Comparison of ENCODE assay signal across 32 cellular contexts in the genomic region with DNA sequence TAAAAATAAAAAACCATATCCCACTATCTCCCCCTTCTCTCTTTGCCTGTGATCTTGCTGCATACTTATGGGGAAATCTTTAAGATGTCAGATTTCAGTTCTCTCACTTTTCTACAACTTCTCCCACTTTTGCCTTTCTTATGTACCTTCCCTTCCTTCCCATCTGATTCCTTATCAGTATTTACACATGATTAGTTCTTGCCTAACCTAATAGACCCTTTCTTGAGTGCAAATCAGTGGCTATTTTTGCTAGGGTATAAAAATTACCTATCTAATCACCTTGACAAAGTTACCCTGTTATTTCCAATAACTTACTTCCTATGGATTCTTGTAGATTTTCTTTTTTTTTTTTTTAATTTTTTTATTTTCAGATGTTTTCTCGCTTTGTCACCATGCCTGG.
"Had no signal": no experiment of that assay in that cellular context is flagged by ENCODE, and none has a peak within 500 bp of the region (broad histone marks: within the 10 kb centered on the region; RNA-seq: fewer than 3 reads in every experiment).

No MANE protein-coding gene starts in this region.

- H3K27me3 ChIP-seq: adrenal gland, body of pancreas, breast epithelium, cardiac muscle cell, colonic mucosa had no signal

- DNase-seq: activated CD4-positive, alpha-beta memory T cell treated with anti-CD3 and anti-CD28 coated beads, Interleukin-2, amount 10 ng/mL, durations not matched to agents 7 days and 5 days; activated CD4-positive, alpha-beta T cell treated with anti-CD3 and anti-CD28 coated beads for 1 hour; activated CD4-positive, alpha-beta T cell treated with anti-CD3 and anti-CD28 coated beads for 4 hours; activated CD4-positive, alpha-beta T cell treated with anti-CD3 and anti-CD28 coated beads, Interleukin-2, amount 10 ng/mL, durations not matched to agents 7 days and 5 days; activated CD4-positive, alpha-beta T cell treated with anti-CD3 and anti-CD28 coated beads, Interleukin-2, amount 50 U/mL, for 4 hours; activated CD4-positive, CD25-positive, alpha-beta regulatory T cell; activated CD8-positive, alpha-beta memory T cell treated with anti-CD3 and anti-CD28 coated beads, Interleukin-2, amount 50 U/mL, for 48 hours; activated gamma-delta T cell; activated naive CD4-positive, alpha-beta T cell; activated naive CD4-positive, alpha-beta T cell treated with anti-CD3 and anti-CD28 coated beads, Interleukin-2, amount 10 ng/mL, durations not matched to agents 7 days and 5 days; activated naive CD8-positive, alpha-beta T cell treated with anti-CD3 and anti-CD28 coated beads for 36 hours; activated naive CD8-positive, alpha-beta T cell treated with anti-CD3 and anti-CD28 coated beads, Interleukin-2, amount 50 U/mL, for 24 hours; activated T-cell treated with anti-CD3 and anti-CD28 coated beads for 4 hours; activated T-cell treated with anti-CD3 and anti-CD28 coated beads, Interleukin-2, amount 50 U/mL, for 24 hours; activated T-cell treated with anti-CD3 and anti-CD28 coated beads, Interleukin-2, amount 50 U/mL, for 72 hours; adrenal gland; amygdala; aorta; body of pancreas; central memory CD4-positive, alpha-beta T cell; cerebellar nuclear complex; colonic mucosa; effector CD8-positive, alpha-beta T cell; endodermal cell; foreskin fibroblast; head of caudate nucleus; SW 1271; T-cell had no signal

- H3K27ac Mint-ChIP-seq: activated CD4-positive, alpha-beta memory T cell treated with anti-CD3 and anti-CD28 coated beads, Interleukin-2, amount 10 ng/mL, durations not matched to agents 7 days and 5 days; activated CD4-positive, alpha-beta T cell treated with anti-CD3 and anti-CD28 coated beads, Interleukin-2, amount 10 ng/mL, durations not matched to agents 7 days and 5 days; activated naive CD4-positive, alpha-beta T cell treated with anti-CD3 and anti-CD28 coated beads, Interleukin-2, amount 10 ng/mL, durations not matched to agents 7 days and 5 days; activated naive CD8-positive, alpha-beta T cell treated with anti-CD3 and anti-CD28 coated beads for 36 hours; activated T-cell treated with anti-CD3 and anti-CD28 coated beads, Interleukin-2, amount 50 U/mL, for 24 hours; activated T-cell treated with anti-CD3 and anti-CD28 coated beads, Interleukin-2, amount 50 U/mL, for 72 hours; endodermal cell; T-cell; T-helper 1 cell treated with Interleukin-12 subunit alpha and Interleukin-12 subunit beta and Interleukin-4 antibody, amounts not matched to agents 30 μg/mL and 1 μg/mL, for 36 hours had no signal

- H3K27me3 Mint-ChIP-seq: activated CD4-positive, alpha-beta memory T cell treated with anti-CD3 and anti-CD28 coated beads, Interleukin-2, amount 10 ng/mL, durations not matched to agents 7 days and 5 days; activated CD4-positive, alpha-beta T cell treated with anti-CD3 and anti-CD28 coated beads, Interleukin-2, amount 10 ng/mL, durations not matched to agents 7 days and 5 days; activated naive CD4-positive, alpha-beta T cell treated with anti-CD3 and anti-CD28 coated beads, Interleukin-2, amount 10 ng/mL, durations not matched to agents 7 days and 5 days; activated naive CD8-positive, alpha-beta T cell treated with anti-CD3 and anti-CD28 coated beads for 36 hours; activated naive CD8-positive, alpha-beta T cell treated with anti-CD3 and anti-CD28 coated beads, Interleukin-2, amount 50 U/mL, for 24 hours; activated T-cell treated with anti-CD3 and anti-CD28 coated beads, Interleukin-2, amount 50 U/mL, for 24 hours; T-cell had no signal

- H3K4me3 ChIP-seq: adrenal gland, body of pancreas, breast epithelium, cardiac muscle cell, colonic mucosa had no signal

- H3K27ac ChIP-seq: adrenal gland, body of pancreas, breast epithelium, cardiac muscle cell, colonic mucosa had no signal

- H3K9me3 Mint-ChIP-seq: activated CD4-positive, alpha-beta memory T cell treated with anti-CD3 and anti-CD28 coated beads, Interleukin-2, amount 10 ng/mL, durations not matched to agents 7 days and 5 days; activated CD4-positive, alpha-beta T cell treated with anti-CD3 and anti-CD28 coated beads, Interleukin-2, amount 10 ng/mL, durations not matched to agents 7 days and 5 days; activated naive CD4-positive, alpha-beta T cell treated with anti-CD3 and anti-CD28 coated beads, Interleukin-2, amount 10 ng/mL, durations not matched to agents 7 days and 5 days; activated naive CD8-positive, alpha-beta T cell treated with anti-CD3 and anti-CD28 coated beads for 36 hours; activated naive CD8-positive, alpha-beta T cell treated with anti-CD3 and anti-CD28 coated beads, Interleukin-2, amount 50 U/mL, for 24 hours; activated T-cell treated with anti-CD3 and anti-CD28 coated beads, Interleukin-2, amount 50 U/mL, for 24 hours; activated T-cell treated with anti-CD3 and anti-CD28 coated beads, Interleukin-2, amount 50 U/mL, for 72 hours; endodermal cell; T-cell; T-helper 1 cell treated with Interleukin-12 subunit alpha and Interleukin-12 subunit beta and Interleukin-4 antibody, amounts not matched to agents 30 μg/mL and 1 μg/mL, for 36 hours had no signal

- H3K4me3 Mint-ChIP-seq: activated CD4-positive, alpha-beta memory T cell treated with anti-CD3 and anti-CD28 coated beads, Interleukin-2, amount 10 ng/mL, durations not matched to agents 7 days and 5 days; activated CD4-positive, alpha-beta T cell treated with anti-CD3 and anti-CD28 coated beads, Interleukin-2, amount 10 ng/mL, durations not matched to agents 7 days and 5 days; activated naive CD4-positive, alpha-beta T cell treated with anti-CD3 and anti-CD28 coated beads, Interleukin-2, amount 10 ng/mL, durations not matched to agents 7 days and 5 days; activated naive CD8-positive, alpha-beta T cell treated with anti-CD3 and anti-CD28 coated beads for 36 hours; activated naive CD8-positive, alpha-beta T cell treated with anti-CD3 and anti-CD28 coated beads, Interleukin-2, amount 50 U/mL, for 24 hours; activated T-cell treated with anti-CD3 and anti-CD28 coated beads, Interleukin-2, amount 50 U/mL, for 24 hours; activated T-cell treated with anti-CD3 and anti-CD28 coated beads, Interleukin-2, amount 50 U/mL, for 72 hours; endodermal cell; T-cell; T-helper 1 cell treated with Interleukin-12 subunit alpha and Interleukin-12 subunit beta and Interleukin-4 antibody, amounts not matched to agents 30 μg/mL and 1 μg/mL, for 36 hours had no signal

- H3K9me3 ChIP-seq: adrenal gland, body of pancreas, breast epithelium, colonic mucosa had no signal

- ATAC-seq: activated naive CD8-positive, alpha-beta T cell treated with anti-CD3 and anti-CD28 coated beads, Interleukin-2, amount 50 U/mL, for 24 hours; activated T-cell treated with anti-CD3 and anti-CD28 coated beads, Interleukin-2, amount 50 U/mL, for 72 hours; body of pancreas; esophagus mucosa; T-cell had no signal

- H3K36me3 ChIP-seq: breast epithelium, cardiac muscle cell, colonic mucosa had no signal

- H3K4me1 ChIP-seq: breast epithelium, colonic mucosa had no signal
